ENCODE assay signal across 18 cellular contexts in the genomic region with DNA sequence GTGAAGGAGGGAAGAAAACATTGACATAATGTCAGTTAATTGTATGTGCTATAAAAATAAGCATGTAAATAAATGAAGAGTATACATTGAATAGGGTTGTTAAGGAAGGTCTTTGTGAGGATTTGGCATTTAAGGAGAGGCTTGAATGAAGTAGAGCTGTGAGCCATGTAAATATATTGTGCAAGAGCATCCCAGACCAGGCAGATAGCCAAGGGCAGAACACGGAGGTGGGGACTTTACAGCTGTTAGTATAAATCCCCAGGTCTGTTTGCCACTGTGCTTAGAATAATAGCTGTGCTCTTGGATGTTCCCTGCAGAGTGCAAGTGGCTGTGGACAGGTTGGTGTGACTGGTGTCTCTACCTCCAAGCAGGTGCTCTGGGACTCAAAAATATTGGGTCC.
DNase-seq lines count a peak whose midpoint lies in the region; ATAC-seq, FAIRE-seq and TF ChIP-seq lines count a peak whose summit lies in the region.
"Had no signal": no experiment of that assay in that cellular context is flagged by ENCODE, and none has a peak within 500 bp of the region (broad histone marks: within the 10 kb centered on the region; RNA-seq: fewer than 3 reads in every experiment).

No MANE protein-coding gene starts in this region.

- no peak overlapping the region for H4K91ac ChIP-seq in H9 (ENCODE audit: insufficient read length, low read depth, low read length)

- no peak overlapping the region for H2BK5ac ChIP-seq in H9 (ENCODE audit: insufficient read length, low read length)

- DNase-seq in HuH-7 (ENCODE audit: low spot score): peak; percentile 45
- DNase-seq in NCI-H1417 treated with DMSO at 0.1 percent for 48 hours (lab: John Stamatoyannopoulos, UW): peak; percentile 3
- DNase-seq in bronchial epithelial cell (ENCODE audit: low read depth): peak; percentile 44
- DNase-seq in lung (ENCODE audit: low spot score): peak; percentile 65
- no peak for DNase-seq in islet precursor cell
- DNase-seq in globus pallidus (ENCODE audit: low spot score): no peak
- DNase-seq in H9: no peak
- DNase-seq in immature natural killer cell: no peak
- DNase-seq: activated CD8-positive, alpha-beta memory T cell treated with anti-CD3 and anti-CD28 coated beads, Interleukin-2, amount 50 U/mL, for 48 hours; BE2C; kidney; MV-4-11; NCI-H524 treated with DMSO at 0.1 percent for 48 hours; Peyer's patch had no signal

- no peak overlapping the region for H3K4ac ChIP-seq in H9 (ENCODE audit: low read depth, low read length)

- H3K4me1 ChIP-seq in lung (ENCODE audit: control insufficient read depth in 2 of 2, insufficient read depth in 2 of 2, low read length in 2 of 2): no peaks in the 10 kb centered on the region
- no peaks in the 10 kb centered on the region for H3K4me1 ChIP-seq in H9 (ENCODE audit: insufficient read depth, low read length)
- H3K4me1 ChIP-seq: BE2C, Peyer's patch had no signal

- FAIRE-seq in bronchial epithelial cell (lab: Jason Lieb, UNC): no peak
- FAIRE-seq: kidney had no signal

- no peak overlapping the region for H2BK15ac ChIP-seq in H9 (ENCODE audit: low read depth, low read length)

- no peak overlapping the region for H2BK120ac ChIP-seq in H9 (ENCODE audit: low read depth, low read length, poor library complexity, severe bottlenecking)

- H3K23me2 ChIP-seq in H9 (ENCODE audit: insufficient read length, low read depth, low read length, poor library complexity, severe bottlenecking): no peaks in the 10 kb centered on the region

- peaks cover 0 to 13% of the 10 kb centered on the region in 2 experiments; a peak in 3 of 5 replicates for H3K9me3 Mint-ChIP-seq in H9
- H3K9me3 Mint-ChIP-seq in immature natural killer cell: peaks cover 0 to 1% (median 0%) of the 10 kb centered on the region in 6 donors
- H3K9me3 Mint-ChIP-seq: activated naive CD4-positive, alpha-beta T cell treated with anti-CD3 and anti-CD28 coated beads, Interleukin-2, amount 50 U/mL, for 24 hours; central memory CD8-positive, alpha-beta T cell; T-helper 1 cell treated with Interleukin-12 subunit alpha and Interleukin-12 subunit beta and Interleukin-4 antibody, amounts not matched to agents 30 μg/mL and 1 μg/mL, for 36 hours had no signal

- H3K27me3 ChIP-seq in bronchial epithelial cell (ENCODE audit: control insufficient read depth, insufficient read depth, low read length) (no peaks in the 10 kb centered on the region), lung (ENCODE audit: control insufficient read depth, insufficient read depth) (no peaks in the 10 kb centered on the region), H9 (ENCODE audit: insufficient read depth, low read length) (no peaks in the 10 kb centered on the region)
- H3K27me3 ChIP-seq: BE2C, Peyer's patch had no signal

- no peak overlapping the region for H2BK12ac ChIP-seq in H9 (ENCODE audit: insufficient read length, low read depth, low read length)

- H3K14ac ChIP-seq in H9 (ENCODE audit: insufficient read depth, low read length): no peak overlapping the region

- no peak for TF ChIP-seq CTCF in bronchial epithelial cell (IDR thresholded peaks at IDR 0.05; ENCODE audit: insufficient read depth, low read length, severe bottlenecking)
- TF ChIP-seq CTCF in lung (IDR thresholded peaks at IDR 0.05; ENCODE audit: control extremely low read depth, extremely low read depth): no peak
- no peak for TF ChIP-seq CTCF in H9 (conservative IDR thresholded peaks at IDR 0.05)

- no peak overlapping the region for H3K27ac ChIP-seq in lung (ENCODE audit: low read depth in 1 of 2, low read length in 1 of 2)
- H3K27ac ChIP-seq in H9 (ENCODE audit: insufficient read length, low read depth, low read length): no peak overlapping the region
- H3K27ac ChIP-seq: Peyer's patch had no signal

- no peak overlapping the region for H4K8ac ChIP-seq in H9 (replicated peaks; ENCODE audit: insufficient read length, low read depth, low read length)

- H3T11ph ChIP-seq in H9 (ENCODE audit: low read length): no peak overlapping the region

- H3K36me3 Mint-ChIP-seq in H9 (ENCODE audit: insufficient read depth in 1 of 3, low read depth in 3 of 3) (no peaks in the 10 kb centered on the region; a peak in 1 of 7 replicates), immature natural killer cell (no peaks in the 10 kb centered on the region)
- H3K36me3 Mint-ChIP-seq: activated naive CD4-positive, alpha-beta T cell treated with anti-CD3 and anti-CD28 coated beads, Interleukin-2, amount 50 U/mL, for 24 hours had no signal

- no peaks in the 10 kb centered on the region for H3K79me2 ChIP-seq in H9 (ENCODE audit: insufficient read depth, low read length)

- no peak overlapping the region for H3K4me3 Mint-ChIP-seq in H9
- H3K4me3 Mint-ChIP-seq in immature natural killer cell: no peak overlapping the region
- H3K4me3 Mint-ChIP-seq: activated naive CD4-positive, alpha-beta T cell treated with anti-CD3 and anti-CD28 coated beads, Interleukin-2, amount 50 U/mL, for 24 hours; central memory CD8-positive, alpha-beta T cell; T-helper 1 cell treated with Interleukin-12 subunit alpha and Interleukin-12 subunit beta and Interleukin-4 antibody, amounts not matched to agents 30 μg/mL and 1 μg/mL, for 36 hours had no signal

- no peaks in the 10 kb centered on the region for H3K4me1 Mint-ChIP-seq in H9
- no peaks in the 10 kb centered on the region for H3K4me1 Mint-ChIP-seq in immature natural killer cell
- H3K4me1 Mint-ChIP-seq: activated naive CD4-positive, alpha-beta T cell treated with anti-CD3 and anti-CD28 coated beads, Interleukin-2, amount 50 U/mL, for 24 hours; central memory CD8-positive, alpha-beta T cell had no signal

- no peak overlapping the region for H2AK5ac ChIP-seq in H9 (ENCODE audit: insufficient read length, low read length)

- H3K36me3 ChIP-seq in bronchial epithelial cell (ENCODE audit: control insufficient read depth, insufficient read depth, low read length) (no peaks in the 10 kb centered on the region), lung (ENCODE audit: control insufficient read depth in 2 of 2, insufficient read depth in 2 of 2, low read length in 2 of 2) (no peaks in the 10 kb centered on the region)
- H3K36me3 ChIP-seq: BE2C, Peyer's patch had no signal

- H3K56ac ChIP-seq in H9 (ENCODE audit: insufficient read length, low read depth, low read length): no peak overlapping the region

- H4K20me1 ChIP-seq in H9 (ENCODE audit: control insufficient read depth, insufficient read depth, insufficient read length): no peaks in the 10 kb centered on the region

- H3K4me3 ChIP-seq in bronchial epithelial cell (ENCODE audit: low read depth, low read length): no peak overlapping the region
- H3K4me3 ChIP-seq in lung: no peak overlapping the region
- H3K4me3 ChIP-seq: Peyer's patch had no signal

- no peak overlapping the region for H3K23ac ChIP-seq in H9 (ENCODE audit: insufficient read length, low read depth, low read length)

- no peak overlapping the region for H2BK20ac ChIP-seq in H9 (ENCODE audit: low read depth, low read length, poor library complexity, severe bottlenecking)

- H3K18ac ChIP-seq in H9 (ENCODE audit: insufficient read length, low read depth, low read length): no peak overlapping the region

- H4K5ac ChIP-seq in H9 (ENCODE audit: insufficient read length, low read depth, low read length): no peak overlapping the region

- H3K4me2 ChIP-seq in H9 (ENCODE audit: insufficient read depth, insufficient read length, low read length): no peak overlapping the region

- H2AFZ ChIP-seq in H9 (ENCODE audit: low read length): no peak overlapping the region

- ATAC-seq in lung (ENCODE audit: insufficient read depth, low FRiP score): peak; percentile 80
- ATAC-seq: activated CD4-positive, CD25-positive, alpha-beta regulatory T cell treated with anti-CD3 and anti-CD28 coated beads, Interleukin-2, amount 50 U/mL, for 24 hours had no signal

- 26 to 33% methylated on average over 1 of the region's 1 CpG for WGBS in lung, 2 donors
- no CpG with 5 or more reads among the region's 1 CpG for WGBS in H9 (ENCODE audit: extremely low coverage, insufficient read length, low lambda C conversion rate)

- H3K27me3 Mint-ChIP-seq in H9 (ENCODE audit: low read depth): no peaks in the 10 kb centered on the region
- peaks cover 0 to 3% (median 0%) of the 10 kb centered on the region in 3 donors for H3K27me3 Mint-ChIP-seq in immature natural killer cell (ENCODE audit: low read depth in 3 of 3)

- no peak overlapping the region for H3K9ac ChIP-seq in H9 (ENCODE audit: extremely low read depth, insufficient read length, low read length)

- no peaks in the 10 kb centered on the region for H3K79me1 ChIP-seq in H9 (ENCODE audit: insufficient read depth, low read depth, low read length, poor library complexity, severe bottlenecking)

- H3K9me3 ChIP-seq in lung (ENCODE audit: control insufficient read depth in 2 of 2, insufficient read depth in 1 of 2, low read length in 1 of 2) (peaks cover 0 to 1% of the 10 kb centered on the region in 2 donors), H9 (ENCODE audit: control insufficient read depth, low read depth, low read length) (no peaks in the 10 kb centered on the region)
- H3K9me3 ChIP-seq: BE2C, Peyer's patch had no signal

- H3K27ac Mint-ChIP-seq in H9 (no peak overlapping the region), immature natural killer cell (no peak overlapping the region)
- H3K27ac Mint-ChIP-seq: activated naive CD4-positive, alpha-beta T cell treated with anti-CD3 and anti-CD28 coated beads, Interleukin-2, amount 50 U/mL, for 24 hours; T-helper 1 cell treated with Interleukin-12 subunit alpha and Interleukin-12 subunit beta and Interleukin-4 antibody, amounts not matched to agents 30 μg/mL and 1 μg/mL, for 36 hours had no signal

Comparison
In these comparisons a context has a peak if more than half of its experiments do, and no peak if none do; other contexts are left out.
1. DNase-seq: peak in HuH-7 (single experiment), NCI-H1417 treated with DMSO at 0.1 percent for 48 hours (single experiment), bronchial epithelial cell (single experiment) and lung (single experiment); none in islet precursor cell (single experiment), globus pallidus (single experiment), H9 (single experiment) and immature natural killer cell (0 of 3).